ENCODE assay signal across 24 cellular contexts in the genomic region with DNA sequence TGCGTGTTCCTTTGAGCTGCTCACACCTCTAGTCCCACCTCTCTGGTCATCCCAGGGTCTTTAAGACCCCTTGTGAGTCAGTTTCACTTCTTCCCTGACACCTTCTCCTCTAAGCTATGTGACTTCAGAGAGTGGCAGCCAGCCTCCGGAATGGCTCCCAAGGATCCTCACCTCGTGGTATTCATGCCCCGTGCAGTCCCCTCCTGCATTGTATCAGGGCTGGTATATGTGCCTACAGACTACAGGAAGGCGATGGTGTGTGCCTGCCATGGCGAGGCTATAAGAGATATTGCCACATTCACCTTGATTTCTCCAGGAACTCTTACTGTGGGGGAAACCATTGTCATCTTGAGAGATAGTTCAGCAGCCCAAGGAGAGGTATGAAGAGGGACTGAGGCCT.
"Had no signal": no experiment of that assay in that cellular context is flagged by ENCODE, and none has a peak within 500 bp of the region (broad histone marks: within the 10 kb centered on the region; RNA-seq: fewer than 3 reads in every experiment).

No MANE protein-coding gene starts in this region.

- H3K27ac Mint-ChIP-seq: activated CD4-positive, alpha-beta memory T cell treated with anti-CD3 and anti-CD28 coated beads for 36 hours; activated CD4-positive, alpha-beta T cell treated with anti-CD3 and anti-CD28 coated beads, Interleukin-2, amount 10 ng/mL, durations not matched to agents 7 days and 5 days; activated naive CD8-positive, alpha-beta T cell treated with anti-CD3 and anti-CD28 coated beads, Interleukin-2, amount 10 ng/mL, durations not matched to agents 7 days and 5 days; activated T-helper 17 cell treated with anti-CD3 and anti-CD28 coated beads, Interleukin-2, amount 50 U/mL, for 72 hours had no signal

- H3K4me3 ChIP-seq: cardiac muscle cell, SK-N-MC had no signal

- DNase-seq: activated CD4-positive, alpha-beta memory T cell treated with anti-CD3 and anti-CD28 coated beads for 36 hours; activated CD4-positive, alpha-beta T cell treated with anti-CD3 and anti-CD28 coated beads, Interleukin-2, amount 10 ng/mL, durations not matched to agents 7 days and 5 days; activated CD4-positive, CD25-positive, alpha-beta regulatory T cell; activated CD8-positive, alpha-beta memory T cell treated with anti-CD3 and anti-CD28 coated beads for 24 hours; activated naive CD4-positive, alpha-beta T cell treated with anti-CD3 and anti-CD28 coated beads, Interleukin-2, amount 50 U/mL, for 16 hours; activated naive CD8-positive, alpha-beta T cell treated with anti-CD3 and anti-CD28 coated beads, Interleukin-2, amount 10 ng/mL, durations not matched to agents 7 days and 5 days; activated T-cell treated with anti-CD3 and anti-CD28 coated beads for 4 hours; activated T-cell treated with anti-CD3 and anti-CD28 coated beads, Interleukin-2, amount 50 U/mL, for 48 hours; brain microvascular endothelial cell; NCI-H1092; NCI-H2029; NCI-H2107; NCI-H2171 treated with DMSO at 0.1 percent for 48 hours; NCI-H226; NCI-H510A; NCI-H526 treated with DMSO at 0.1 percent for 48 hours; NCI-H82; T-helper 1 cell had no signal

- H3K9ac ChIP-seq: KMS-11 had no signal

- H3K27me3 ChIP-seq: brain microvascular endothelial cell, cardiac muscle cell had no signal

- H3K36me3 Mint-ChIP-seq: activated CD4-positive, alpha-beta memory T cell treated with anti-CD3 and anti-CD28 coated beads for 36 hours; activated naive CD8-positive, alpha-beta T cell treated with anti-CD3 and anti-CD28 coated beads, Interleukin-2, amount 10 ng/mL, durations not matched to agents 7 days and 5 days had no signal

- ATAC-seq: activated T-helper 17 cell treated with anti-CD3 and anti-CD28 coated beads, Interleukin-2, amount 50 U/mL, for 72 hours; Right ventricle myocardium inferior had no signal

- H3K4me1 Mint-ChIP-seq: activated CD4-positive, alpha-beta T cell treated with anti-CD3 and anti-CD28 coated beads, Interleukin-2, amount 10 ng/mL, durations not matched to agents 7 days and 5 days; activated naive CD8-positive, alpha-beta T cell treated with anti-CD3 and anti-CD28 coated beads, Interleukin-2, amount 10 ng/mL, durations not matched to agents 7 days and 5 days had no signal

- H3K9me3 Mint-ChIP-seq: activated CD4-positive, alpha-beta T cell treated with anti-CD3 and anti-CD28 coated beads, Interleukin-2, amount 10 ng/mL, durations not matched to agents 7 days and 5 days; activated naive CD8-positive, alpha-beta T cell treated with anti-CD3 and anti-CD28 coated beads, Interleukin-2, amount 10 ng/mL, durations not matched to agents 7 days and 5 days had no signal

- H3K27ac ChIP-seq: brain microvascular endothelial cell, cardiac muscle cell, KMS-11, SK-N-MC, VCaP had no signal

- H3K4me3 Mint-ChIP-seq: activated CD4-positive, alpha-beta memory T cell treated with anti-CD3 and anti-CD28 coated beads for 36 hours; activated CD4-positive, alpha-beta T cell treated with anti-CD3 and anti-CD28 coated beads, Interleukin-2, amount 10 ng/mL, durations not matched to agents 7 days and 5 days; activated naive CD8-positive, alpha-beta T cell treated with anti-CD3 and anti-CD28 coated beads, Interleukin-2, amount 10 ng/mL, durations not matched to agents 7 days and 5 days; activated T-helper 17 cell treated with anti-CD3 and anti-CD28 coated beads, Interleukin-2, amount 50 U/mL, for 72 hours had no signal

- H3K4me2 ChIP-seq: KMS-11 had no signal

- H3K36me3 ChIP-seq: brain microvascular endothelial cell, cardiac muscle cell had no signal
